ENCODE assay signal across 10 cellular contexts in the genomic region with DNA sequence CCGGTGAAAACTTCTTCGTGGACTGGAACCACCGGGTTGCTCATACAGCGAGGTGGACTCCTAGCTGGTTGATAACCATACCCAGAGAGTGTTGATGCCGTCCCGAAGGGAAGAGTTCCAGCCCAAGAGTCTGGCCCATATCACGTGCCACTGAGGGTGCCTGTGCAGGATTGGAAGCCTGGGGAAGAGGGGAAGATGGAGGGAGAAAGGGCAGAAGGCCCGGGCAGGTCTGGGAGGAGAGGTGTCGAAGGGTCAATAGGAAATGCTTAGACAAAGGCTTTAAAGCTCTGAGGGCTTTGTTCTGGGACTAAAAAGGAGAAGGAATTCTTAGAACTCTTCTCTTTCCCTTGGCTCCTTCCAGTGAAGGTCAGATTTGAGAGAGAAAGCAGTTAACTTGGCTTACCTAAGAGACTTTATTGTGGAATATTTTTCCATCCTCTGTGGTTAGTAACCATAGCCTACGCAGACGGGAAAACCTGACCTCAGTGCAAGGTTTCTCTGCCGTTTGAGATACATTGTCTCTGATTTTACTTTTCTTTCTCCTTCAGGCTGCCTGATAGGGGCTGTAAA.
DNase-seq lines count a peak whose midpoint lies in the region; ATAC-seq and TF ChIP-seq lines count a peak whose summit lies in the region.
"Had no signal": no experiment of that assay in that cellular context is flagged by ENCODE, and none has a peak within 500 bp of the region (broad histone marks: within the 10 kb centered on the region; RNA-seq: fewer than 3 reads in every experiment).

No MANE protein-coding gene starts in this region.

- peak overlapping the region; percentile 13 for H3K27ac Mint-ChIP-seq in activated T-helper 17 cell treated with anti-CD3 and anti-CD28 coated beads, Interleukin-2, amount 50 U/mL, for 72 hours
- no peak overlapping the region for H3K27ac Mint-ChIP-seq in immature natural killer cell

- H3K9me3 ChIP-seq in GM23248 (ENCODE audit: low read depth) (no peaks in the 10 kb centered on the region), heart right ventricle (peaks cover 0 to 3% (median 0%) of the 10 kb centered on the region in 11 donors)
- H3K9me3 ChIP-seq: psoas muscle, upper lobe of right lung had no signal

- peak overlapping the region; percentile 20; the same call in 1 of the 2 replicates for H3K9ac ChIP-seq in GM23248

- H3K27ac ChIP-seq in GM23248 (no peak overlapping the region), heart right ventricle (peak overlapping the region in 5 of 10 donors; percentile 27 to 45 (median 44))
- H3K27ac ChIP-seq: psoas muscle, upper lobe of right lung had no signal

- intact Hi-C loops in heart right ventricle (cut with DNase I) = loop anchor here in 7 of 10 donors (1.0 to 10.0 kb wide), 8 partner anchors 72 to 213 kb away; partner anchors contain the start of genes JAM3 (in 1 of the 7), NCAPD3 (in 1 of the 7) and VPS26B (in 1 of the 7)
- intact Hi-C loops in sciatic nerve (cut with DNase I) = no loop called here

- no peak for TF ChIP-seq CTCF in heart right ventricle (IDR thresholded peaks at IDR 0.05)

- H3K27me3 Mint-ChIP-seq in activated T-helper 17 cell treated with anti-CD3 and anti-CD28 coated beads, Interleukin-2, amount 50 U/mL, for 72 hours = no peaks in the 10 kb centered on the region
- peaks cover 3 to 9% (median 5%) of the 10 kb centered on the region in 3 donors for H3K27me3 Mint-ChIP-seq in immature natural killer cell (ENCODE audit: low read depth in 3 of 3)

- in situ Hi-C loops in GM23248 (cut with MboI) = loop anchor here (5.0 kb wide), 1 partner anchor 87 kb away; no protein-coding TSS in a partner anchor

- H3K27me3 ChIP-seq in GM23248 (replicated peaks; ENCODE audit: insufficient read depth) = no peaks in the 10 kb centered on the region
- no peaks in the 10 kb centered on the region for H3K27me3 ChIP-seq in heart right ventricle
- H3K27me3 ChIP-seq: upper lobe of right lung had no signal

- H3K4me1 Mint-ChIP-seq in activated T-helper 17 cell treated with anti-CD3 and anti-CD28 coated beads, Interleukin-2, amount 50 U/mL, for 72 hours = peaks cover 14% of the 10 kb centered on the region
- peaks cover 3 to 7% of the 10 kb centered on the region in 2 donors for H3K4me1 Mint-ChIP-seq in immature natural killer cell

- WGBS in GM23248 (ENCODE audit: low coverage in 1 of 2, low lambda C conversion rate in 2 of 2, missing lambda C conversion rate in 2 of 2), 2 experiments = 68 to 69% methylated on average over 12 of the region's 12 CpGs
- WGBS in heart right ventricle, 2 donors = 61 to 66% methylated on average over 12 of the region's 12 CpGs

- DNase-seq in GM23248 (no peak), heart right ventricle (no peak), sciatic nerve (ENCODE audit: low spot score) (no peak), immature natural killer cell (no peak), HPDE6-E6E7 (ENCODE audit: extremely low spot score) (no peak)
- DNase-seq: upper lobe of right lung had no signal

- no peak overlapping the region for H2AFZ ChIP-seq in GM23248

- no peaks in the 10 kb centered on the region for H3K9me3 Mint-ChIP-seq in activated T-helper 17 cell treated with anti-CD3 and anti-CD28 coated beads, Interleukin-2, amount 50 U/mL, for 72 hours
- no peaks in the 10 kb centered on the region for H3K9me3 Mint-ChIP-seq in immature natural killer cell

- peaks cover 10% of the 10 kb centered on the region for H3K36me3 Mint-ChIP-seq in activated T-helper 17 cell treated with anti-CD3 and anti-CD28 coated beads, Interleukin-2, amount 50 U/mL, for 72 hours (ENCODE audit: low read depth)
- H3K36me3 Mint-ChIP-seq in immature natural killer cell = peaks cover 0 to 3% (median 0%) of the 10 kb centered on the region in 3 donors

- H4K20me1 ChIP-seq in GM23248 (ENCODE audit: insufficient read depth) = no peaks in the 10 kb centered on the region

- no peaks in the 10 kb centered on the region for H3K9me2 ChIP-seq in GM23248 (ENCODE audit: insufficient read depth)

- peak overlapping the region; percentile 9 for H3K4me3 Mint-ChIP-seq in activated T-helper 17 cell treated with anti-CD3 and anti-CD28 coated beads, Interleukin-2, amount 50 U/mL, for 72 hours
- no peak overlapping the region for H3K4me3 Mint-ChIP-seq in immature natural killer cell

- ATAC-seq in activated T-helper 17 cell treated with anti-CD3 and anti-CD28 coated beads, Interleukin-2, amount 50 U/mL, for 72 hours (replicated peaks) = peak; percentile 9
- ATAC-seq in heart right ventricle = peak in 5 of 8 donors; percentile 5 to 57 (median 25)
- ATAC-seq in sciatic nerve = peak; percentile 78
- no peak for ATAC-seq in HG02610 (IDR thresholded peaks at IDR 0.05; ENCODE audit: unreplicated experiment)
- ATAC-seq in HG03045 (IDR thresholded peaks at IDR 0.05; ENCODE audit: unreplicated experiment) = no peak

- H3K79me2 ChIP-seq in GM23248 (ENCODE audit: insufficient read depth) = peaks cover 33% of the 10 kb centered on the region

- peak overlapping the region; percentile 39 for H3K4me2 ChIP-seq in GM23248 (ENCODE audit: unreplicated experiment)

- H3K4me3 ChIP-seq in GM23248 (no peak overlapping the region), heart right ventricle (no peak overlapping the region)
- H3K4me3 ChIP-seq: psoas muscle, upper lobe of right lung had no signal

- H3K4me1 ChIP-seq in GM23248 (ENCODE audit: insufficient read depth) = no peaks in the 10 kb centered on the region; the same call in 1 of the 2 replicates
- peaks cover 0 to 18% (median 11%) of the 10 kb centered on the region in 9 donors for H3K4me1 ChIP-seq in heart right ventricle
- H3K4me1 ChIP-seq: psoas muscle, upper lobe of right lung had no signal

- H3K36me3 ChIP-seq in GM23248 (ENCODE audit: low read depth) = no peaks in the 10 kb centered on the region; the same call in 1 of the 2 replicates
- peaks cover 0 to 33% (median 0%) of the 10 kb centered on the region in 9 donors for H3K36me3 ChIP-seq in heart right ventricle
- H3K36me3 ChIP-seq: upper lobe of right lung had no signal

- peaks cover 12% of the 10 kb centered on the region; the same call in 1 of the 2 replicates for H3F3A ChIP-seq in GM23248 (ENCODE audit: insufficient read depth)

Comparison
In these comparisons a context has a peak if more than half of its experiments do, and no peak if none do; other contexts are left out.
1. ATAC-seq: peak in activated T-helper 17 cell treated with anti-CD3 and anti-CD28 coated beads, Interleukin-2, amount 50 U/mL, for 72 hours (single experiment), heart right ventricle (5 of 8) and sciatic nerve (single experiment); none in HG02610 (single experiment) and HG03045 (single experiment).